ENCODE assay signal across 8 cellular contexts in genomic region chr13:27362064-27362751, GRCh38.
DNase-seq lines count a peak whose midpoint lies in the region; ATAC-seq and TF ChIP-seq lines count a peak whose summit lies in the region.

No MANE protein-coding gene starts in this region.

- H3K27ac ChIP-seq in ectodermal cell (ENCODE audit: insufficient read depth, low read depth, low read length, poor library complexity, severe bottlenecking) (no peak overlapping the region), lung (ENCODE audit: low read depth in 1 of 2, low read length in 1 of 2) (no peak overlapping the region)

- no peaks in the 10 kb centered on the region for H3K9me3 Mint-ChIP-seq in activated CD4-positive, alpha-beta memory T cell treated with anti-CD3 and anti-CD28 coated beads for 36 hours

- CTCF ChIA-PET in activated CD4-positive, alpha-beta memory T cell treated with anti-CD3 and anti-CD28 coated beads for 36 hours (lab: Charles Lee) = interaction anchor here (0.5 to 9.4 kb wide), 61 partner anchors 10 to 1434 kb away, joined by 3 to 211 read pairs (median 4); partner anchors contain the start of genes GTF3A, POLR1D and RASL11A

- POLR2A ChIA-PET in activated CD4-positive, alpha-beta memory T cell treated with anti-CD3 and anti-CD28 coated beads for 36 hours (lab: Charles Lee) = interaction anchor here (0.6 kb wide), 1 partner anchor 22 kb away, joined by 3 read pairs; no protein-coding TSS in a partner anchor

- H3K27me3 ChIP-seq in ectodermal cell (ENCODE audit: control insufficient read depth, insufficient read depth, low read length, poor library complexity, severe bottlenecking) (peaks cover 4% of the 10 kb centered on the region), lung (ENCODE audit: control insufficient read depth, insufficient read depth) (no peaks in the 10 kb centered on the region)

- H3K27ac Mint-ChIP-seq in activated CD4-positive, alpha-beta memory T cell treated with anti-CD3 and anti-CD28 coated beads for 36 hours = no peak overlapping the region

- H3K4me3 ChIP-seq in ectodermal cell (ENCODE audit: insufficient read depth, low read depth, low read length) (peak overlapping the region; percentile 52), lung (no peak overlapping the region)

- no peaks in the 10 kb centered on the region for H3K36me3 ChIP-seq in ectodermal cell (ENCODE audit: control insufficient read depth, insufficient read depth, low read length)
- no peaks in the 10 kb centered on the region for H3K36me3 ChIP-seq in lung (ENCODE audit: control insufficient read depth in 2 of 2, insufficient read depth in 2 of 2, low read length in 2 of 2)

- 4% methylated on average over 36 of the region's 36 CpGs for WGBS in ectodermal cell, 2 experiments
- 5 to 7% methylated on average over 36 of the region's 36 CpGs for WGBS in lung, 2 donors

- no peaks in the 10 kb centered on the region for H3K36me3 Mint-ChIP-seq in activated CD4-positive, alpha-beta memory T cell treated with anti-CD3 and anti-CD28 coated beads for 36 hours

- H3K4me1 ChIP-seq in ectodermal cell (ENCODE audit: control insufficient read depth, insufficient read depth, low read length) = no peaks in the 10 kb centered on the region
- H3K4me1 ChIP-seq in lung (ENCODE audit: control insufficient read depth in 2 of 2, insufficient read depth in 2 of 2, low read length in 2 of 2) = no peaks in the 10 kb centered on the region

- ATAC-seq in GM18517 (IDR thresholded peaks at IDR 0.05; ENCODE audit: unreplicated experiment) (peak; percentile 87), HG03159 (IDR thresholded peaks at IDR 0.05; ENCODE audit: unreplicated experiment) (peak; percentile 78), lung (ENCODE audit: insufficient read depth, low FRiP score) (peak; percentile 90)

- no peaks in the 10 kb centered on the region for H3K4me1 Mint-ChIP-seq in activated CD4-positive, alpha-beta memory T cell treated with anti-CD3 and anti-CD28 coated beads for 36 hours (ENCODE audit: low read depth)

- intact Hi-C loops in activated CD4-positive, alpha-beta memory T cell treated with anti-CD3 and anti-CD28 coated beads for 36 hours (cut with micrococcal nuclease) = loop anchor here (1.0 to 5.0 kb wide), 2 partner anchors 464 to 620 kb away; no protein-coding TSS in a partner anchor

- H3K27me3 Mint-ChIP-seq in activated CD4-positive, alpha-beta memory T cell treated with anti-CD3 and anti-CD28 coated beads for 36 hours = peaks cover 22% of the 10 kb centered on the region

- DNase-seq in AG08395 (ENCODE audit: low spot score) = peak; percentile 91
- peak; percentile 88 for DNase-seq in NCI-H526 treated with DMSO at 0.1 percent for 48 hours (lab: John Stamatoyannopoulos, UW)
- DNase-seq in activated CD4-positive, alpha-beta memory T cell treated with anti-CD3 and anti-CD28 coated beads for 36 hours = peak; percentile 85
- peak; percentile 85 for DNase-seq in lung (ENCODE audit: low spot score)
- DNase-seq in stimulated activated CD4-positive, alpha-beta T cell treated with anti-CD3 and anti-CD28 coated beads, TNF-alpha, amount 100 ng/mL, for 1 hour (ENCODE audit: low read depth in 3 of 3, low spot score in 1 of 3) = peak; percentile 40 to 67 (median 47)

- H3K9me3 ChIP-seq in ectodermal cell (ENCODE audit: control insufficient read depth, low read length) (no peaks in the 10 kb centered on the region), lung (ENCODE audit: control insufficient read depth in 2 of 2, insufficient read depth in 1 of 2, low read length in 1 of 2) (no peaks in the 10 kb centered on the region)

- peak; percentile 91 for TF ChIP-seq CTCF in lung (IDR thresholded peaks at IDR 0.05; ENCODE audit: control extremely low read depth, extremely low read depth)

- H3K4me3 Mint-ChIP-seq in activated CD4-positive, alpha-beta memory T cell treated with anti-CD3 and anti-CD28 coated beads for 36 hours = no peak overlapping the region
